Comparison of ENCODE assay signal across 8 cellular contexts in the genomic region with DNA sequence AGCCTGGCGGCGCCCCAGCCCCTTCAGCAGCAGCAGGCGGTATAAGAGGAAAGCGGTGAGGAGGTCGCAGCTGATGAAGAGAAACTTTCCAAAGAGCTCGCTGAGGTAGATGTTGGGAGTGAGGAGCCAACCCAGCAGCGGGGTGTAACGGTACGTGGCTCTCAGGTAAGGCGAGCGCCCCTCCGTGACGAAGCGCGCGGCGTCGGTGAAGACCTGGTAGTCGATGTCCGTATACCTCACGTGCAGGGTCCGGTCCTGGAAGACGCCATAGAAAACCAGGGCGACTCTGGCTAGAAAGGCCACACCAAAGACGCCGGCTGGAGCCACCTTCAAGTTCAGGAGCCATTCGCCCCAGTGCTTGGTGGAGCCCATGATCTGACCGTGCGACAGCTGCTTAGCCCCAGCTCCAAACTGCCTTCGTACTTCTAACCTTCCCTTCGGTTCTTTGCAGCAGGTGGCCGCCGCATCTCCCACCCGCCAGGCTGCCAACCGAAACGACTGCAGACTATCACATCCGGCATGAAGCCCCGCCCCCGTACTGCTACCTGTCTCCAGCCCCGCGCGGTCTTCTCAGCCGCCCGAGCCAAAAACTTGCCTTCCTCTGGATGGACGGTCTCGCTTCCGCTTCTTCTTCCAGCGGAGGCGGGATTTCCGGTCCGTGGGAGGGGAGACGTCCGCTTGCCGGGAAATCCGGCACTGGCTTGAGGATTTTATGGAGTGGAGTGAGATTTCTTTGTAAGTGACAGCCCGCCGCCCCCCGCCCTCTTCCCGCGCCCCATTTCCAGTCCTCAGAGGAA. TPM values are rescaled to one million over a fixed set of nuclear protein-coding genes. Genes with fewer than 3 reads are reported as not detected.
DNase-seq lines count a peak whose midpoint lies in the region; ATAC-seq and TF ChIP-seq lines count a peak whose summit lies in the region.

A gene (minus strand): TSS at position 623 of the 797 bp plus-strand sequence. CDS start 251 bp downstream, at position 372.

- H2AFZ ChIP-seq in fibroblast of lung (ENCODE audit: low read length), result peak within 1 kb of the TSS; percentile 99

- TF ChIP-seq CTCF in fibroblast of lung (conservative IDR thresholded peaks at IDR 0.05 in 1 of 2, IDR thresholded peaks at IDR 0.05 in 1 of 2; ENCODE audit: low read depth in 1 of 2, low read length in 2 of 2), result no peak

- peak within 1 kb of the TSS; percentile 83 for H3K27ac Mint-ChIP-seq in activated T-helper 17 cell treated with anti-CD3 and anti-CD28 coated beads, Interleukin-2, amount 50 U/mL, for 72 hours
- peak within 1 kb of the TSS; percentile 89 to 97 (median 95) for H3K27ac Mint-ChIP-seq in naive thymus-derived CD8-positive, alpha-beta T cell
- H3K27ac Mint-ChIP-seq in stimulated activated naive B cell treated with anti-CD40 and anti-IgM and Interleukin-4, amounts not matched to agents 10 μg/mL and 1 μg/mL and 100 μg/mL, for 72 hours, result peak within 1 kb of the TSS; percentile 94

- peak within 1 kb of the TSS; percentile 73 to 98 (median 90) for H3K4me3 ChIP-seq in fibroblast of lung (replicated peaks in 1 of 4; ENCODE audit: control extremely low read depth in 1 of 4, insufficient read depth in 1 of 4, low read depth in 3 of 4, low read length in 4 of 4)

- no peaks in the 10 kb centered on the region for H3K36me3 ChIP-seq in fibroblast of lung (ENCODE audit: control insufficient read depth, insufficient read depth, low read length)

- H3K9me3 ChIP-seq in fibroblast of lung (ENCODE audit: control insufficient read depth, insufficient read depth, low read depth, low read length), result no peaks in the 10 kb centered on the region

- peaks cover 2% of the 10 kb centered on the region for H3K79me2 ChIP-seq in fibroblast of lung (ENCODE audit: control insufficient read depth, insufficient read depth, low read length)

- POLR2A ChIA-PET in naive thymus-derived CD8-positive, alpha-beta T cell (lab: Charles Lee), result interaction anchor here (1.3 to 2.5 kb wide), 4 partner anchors 10 to 231 kb away, joined by 4 to 14 read pairs (median 6); a partner anchor contains a TSS

- H3K9ac ChIP-seq in fibroblast of lung (ENCODE audit: insufficient read depth, low read length), result peak within 1 kb of the TSS; percentile 63

- peak within 1 kb of the TSS; percentile 100 for H3K4me2 ChIP-seq in fibroblast of lung (ENCODE audit: extremely low read depth, insufficient read depth, low read length)

- H3K4me1 ChIP-seq in fibroblast of lung (ENCODE audit: control insufficient read depth, extremely low read depth, insufficient read depth, low read length), result peaks cover 3% of the 10 kb centered on the region

- peak; percentile 97 for ATAC-seq in activated T-helper 17 cell treated with anti-CD3 and anti-CD28 coated beads, Interleukin-2, amount 50 U/mL, for 72 hours (replicated peaks)
- peak; percentile 96 to 97 for ATAC-seq in naive thymus-derived CD8-positive, alpha-beta T cell
- ATAC-seq in stimulated activated naive B cell treated with anti-CD40 and anti-IgM and Interleukin-4, amounts not matched to agents 10 μg/mL and 1 μg/mL and 100 μg/mL, for 72 hours (replicated peaks), result peak; percentile 96 to 98

- H3K4me3 Mint-ChIP-seq in activated T-helper 17 cell treated with anti-CD3 and anti-CD28 coated beads, Interleukin-2, amount 50 U/mL, for 72 hours, result peak within 1 kb of the TSS; percentile 89
- peak within 1 kb of the TSS; percentile 90 to 99 (median 97) for H3K4me3 Mint-ChIP-seq in naive thymus-derived CD8-positive, alpha-beta T cell
- H3K4me3 Mint-ChIP-seq in stimulated activated naive B cell treated with anti-CD40 and anti-IgM and Interleukin-4, amounts not matched to agents 10 μg/mL and 1 μg/mL and 100 μg/mL, for 72 hours, result peak within 1 kb of the TSS; percentile 90 to 98

- DNase-seq in EH (ENCODE audit: low read depth) (peak; percentile 90), GOT3 (lab: John Stamatoyannopoulos, UW) (peak; percentile 63), LHCN-M2 (ENCODE audit: low read depth) (peak; percentile 84), RPMI7951 (ENCODE audit: low read depth) (peak; percentile 87), fibroblast of lung (ENCODE audit: low read depth in 2 of 2) (peak; percentile 86 to 93)
- peak; percentile 85 to 95 (median 88) for DNase-seq in naive thymus-derived CD8-positive, alpha-beta T cell
- DNase-seq in stimulated activated naive B cell treated with anti-CD40 and anti-IgM and Interleukin-4, amounts not matched to agents 10 μg/mL and 1 μg/mL and 100 μg/mL, for 72 hours, result peak; percentile 84

- peaks cover 5% of the 10 kb centered on the region for H3K36me3 Mint-ChIP-seq in activated T-helper 17 cell treated with anti-CD3 and anti-CD28 coated beads, Interleukin-2, amount 50 U/mL, for 72 hours (ENCODE audit: low read depth)
- H3K36me3 Mint-ChIP-seq in naive thymus-derived CD8-positive, alpha-beta T cell, result peaks cover 0 to 9% (median 4%) of the 10 kb centered on the region in 3 donors
- H3K36me3 Mint-ChIP-seq in stimulated activated naive B cell treated with anti-CD40 and anti-IgM and Interleukin-4, amounts not matched to agents 10 μg/mL and 1 μg/mL and 100 μg/mL, for 72 hours, result peaks cover 4% of the 10 kb centered on the region in 2 donors

- H3K27me3 ChIP-seq in fibroblast of lung (ENCODE audit: control insufficient read depth, insufficient read depth, low read length), result peaks cover 4% of the 10 kb centered on the region

- H3K27ac ChIP-seq in fibroblast of lung (ENCODE audit: insufficient read depth, low read length), result peak within 1 kb of the TSS; percentile 44

- H3K4me1 Mint-ChIP-seq in activated T-helper 17 cell treated with anti-CD3 and anti-CD28 coated beads, Interleukin-2, amount 50 U/mL, for 72 hours, result peaks cover 22% of the 10 kb centered on the region
- H3K4me1 Mint-ChIP-seq in naive thymus-derived CD8-positive, alpha-beta T cell, result peaks cover 19 to 43% (median 36%) of the 10 kb centered on the region in 4 donors
- H3K4me1 Mint-ChIP-seq in stimulated activated naive B cell treated with anti-CD40 and anti-IgM and Interleukin-4, amounts not matched to agents 10 μg/mL and 1 μg/mL and 100 μg/mL, for 72 hours, result peaks cover 19 to 28% of the 10 kb centered on the region in 2 donors

- no peaks in the 10 kb centered on the region for H4K20me1 ChIP-seq in fibroblast of lung (ENCODE audit: control insufficient read depth, extremely low read depth, insufficient read depth, low read length)

- no peaks in the 10 kb centered on the region for H3K9me3 Mint-ChIP-seq in activated T-helper 17 cell treated with anti-CD3 and anti-CD28 coated beads, Interleukin-2, amount 50 U/mL, for 72 hours
- no peaks in the 10 kb centered on the region for H3K9me3 Mint-ChIP-seq in naive thymus-derived CD8-positive, alpha-beta T cell
- no peaks in the 10 kb centered on the region for H3K9me3 Mint-ChIP-seq in stimulated activated naive B cell treated with anti-CD40 and anti-IgM and Interleukin-4, amounts not matched to agents 10 μg/mL and 1 μg/mL and 100 μg/mL, for 72 hours

- H3K27me3 Mint-ChIP-seq in activated T-helper 17 cell treated with anti-CD3 and anti-CD28 coated beads, Interleukin-2, amount 50 U/mL, for 72 hours, result no peaks in the 10 kb centered on the region
- peaks cover 0 to 2% (median 0%) of the 10 kb centered on the region in 5 donors for H3K27me3 Mint-ChIP-seq in naive thymus-derived CD8-positive, alpha-beta T cell
- no peaks in the 10 kb centered on the region for H3K27me3 Mint-ChIP-seq in stimulated activated naive B cell treated with anti-CD40 and anti-IgM and Interleukin-4, amounts not matched to agents 10 μg/mL and 1 μg/mL and 100 μg/mL, for 72 hours

RNA-seq across cellular contexts. Expression of the gene that starts here (rescaled TPM):
- total RNA-seq in LHCN-M2 (2014; rRNA removed) (4.3 and 5.4 TPM in 2 replicates), fibroblast of lung (4.1 and 4.5 TPM in 2 replicates)
- 2.7 TPM for polyA plus RNA-seq in LHCN-M2 (2012)
- total RNA-seq in RPMI7951 (2014; rRNA removed; shearing (Covaris generic)), result 4.7 and 4.9 TPM in 2 replicates
- 1 to 10 TPM; 3.5 to 4.2 TPM for total RNA-seq in activated T-helper 17 cell treated with anti-CD3 and anti-CD28 coated beads, Interleukin-2, amount 50 U/mL, for 72 hours
- polyA plus RNA-seq in fibroblast of lung, result 6.4 and 6.7 TPM in 2 replicates
- 4.3 and 5.4 TPM in 2 replicates for polyA plus RNA-seq in fibroblast of lung (2012)
- polyA minus RNA-seq in fibroblast of lung (ENCODE audit: low replicate concordance), result 2.6 and 4.9 TPM in 2 replicates
- 1 to 10 TPM; 9.6 to 9.7 TPM for total RNA-seq in naive thymus-derived CD8-positive, alpha-beta T cell
- polyA plus RNA-seq in naive thymus-derived CD8-positive, alpha-beta T cell, result 1 to 10 TPM; 3.3 to 4.0 (median 3.8) TPM

Comparison
In these comparisons a context has a peak if more than half of its experiments do, and no peak if none do; other contexts are left out.
1. Peak in every context shown above with its lines: DNase-seq, ATAC-seq, H3K4me3 ChIP-seq and H3K27ac ChIP-seq.